8 cellular contexts compared by ENCODE assay signal in the genomic region with DNA sequence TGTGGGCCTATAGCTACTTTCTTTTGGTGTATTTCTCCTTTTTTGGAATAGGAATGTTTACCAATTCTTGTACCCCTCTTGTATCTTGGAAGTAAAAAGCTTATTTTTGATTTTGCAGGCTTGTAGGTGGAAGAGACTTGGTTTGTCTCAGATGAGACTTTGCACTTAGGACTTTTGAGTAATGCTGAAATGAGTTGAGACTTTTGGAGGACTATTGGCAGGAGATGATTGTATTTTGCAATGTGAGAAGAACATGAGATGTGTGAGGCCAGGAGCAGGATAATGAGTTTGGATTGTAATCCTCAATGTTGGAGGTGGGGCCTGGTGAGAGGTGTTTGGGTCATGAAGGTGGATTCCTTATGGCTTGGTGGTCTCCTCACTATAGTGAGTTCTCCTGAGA.
"Had no signal": no experiment of that assay in that cellular context is flagged by ENCODE, and none has a peak within 500 bp of the region (broad histone marks: within the 10 kb centered on the region; RNA-seq: fewer than 3 reads in every experiment).

No MANE protein-coding gene starts in this region.

- ATAC-seq: GM23338, HCT116 had no signal

- DNase-seq: GM23248, GOT3, H7, H9, HCEC 1CT, HFFc6 had no signal
